8 cellular contexts compared by ENCODE assay signal in the genomic region with DNA sequence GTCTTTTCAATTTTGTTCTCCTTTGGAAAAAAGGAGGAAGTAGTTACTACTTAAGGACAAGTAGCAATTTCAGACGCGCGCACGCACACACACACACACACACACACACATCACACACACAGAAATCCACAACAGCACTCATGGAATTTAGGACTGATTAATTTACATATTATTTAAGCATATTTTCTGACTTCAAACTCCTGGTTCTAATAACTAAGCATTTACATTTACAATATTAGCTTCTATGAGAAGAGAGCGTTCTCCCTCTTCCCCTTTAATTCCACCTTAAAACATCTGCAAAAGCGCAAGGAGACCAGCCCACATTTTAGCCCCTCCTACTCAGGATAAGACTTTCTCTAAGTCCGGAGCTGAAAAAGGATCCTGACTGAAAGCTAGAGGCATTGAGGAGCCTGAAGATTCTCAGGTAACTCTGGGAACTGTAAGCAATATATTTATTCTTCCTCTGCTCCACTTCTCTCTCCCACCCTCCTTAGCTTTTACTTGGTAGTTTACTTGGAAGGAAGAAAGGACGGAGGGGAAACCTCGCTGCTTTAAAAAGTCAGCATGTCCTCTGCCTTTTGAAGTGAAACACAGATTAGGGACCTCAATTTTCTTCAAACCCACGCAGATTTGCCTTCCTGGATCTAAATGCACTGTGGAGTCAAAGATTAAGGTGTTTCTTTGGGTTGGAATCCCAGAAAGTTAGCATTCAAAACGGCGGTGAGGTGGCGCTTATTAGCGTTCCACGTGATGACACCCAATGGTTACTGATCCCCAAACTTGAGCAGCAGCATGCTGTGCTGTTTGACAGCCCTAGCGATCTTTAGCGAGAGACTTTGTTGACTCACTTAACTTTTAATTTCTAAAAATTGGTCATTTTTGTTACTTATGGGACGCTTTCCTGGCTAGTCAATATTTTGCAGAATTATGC. TPM values are rescaled to one million over a fixed set of nuclear protein-coding genes. Genes with fewer than 3 reads are reported as not detected.
A peak's percentile ranks its signal among the peaks of the same experiment; 100 is the strongest.
DNase-seq lines count a peak whose midpoint lies in the region; ATAC-seq and TF ChIP-seq lines count a peak whose summit lies in the region.

TSS of gene PLA2G4A (plus strand) at position 338 of the 931 bp plus-strand sequence. CDS start 25,406 bp downstream, outside the sequence.

- H3K27me3 Mint-ChIP-seq in CD8-positive, alpha-beta memory T cell: peaks cover 0 to 2% of the 10 kb centered on the region in 2 donors

- H3K4me1 ChIP-seq in CD8-positive, alpha-beta memory T cell (ENCODE audit: insufficient read depth, low read length): no peaks in the 10 kb centered on the region
- H3K4me1 ChIP-seq in suprapubic skin: peaks cover 8% of the 10 kb centered on the region

- CTCF ChIA-PET in CD8-positive, alpha-beta memory T cell (lab: Charles Lee): no interaction called here

- no peaks in the 10 kb centered on the region for H3K36me3 ChIP-seq in CD8-positive, alpha-beta memory T cell (ENCODE audit: insufficient read depth, low read length)
- H3K36me3 ChIP-seq in suprapubic skin: no peaks in the 10 kb centered on the region

- intact Hi-C loops in lower leg skin (cut with DNase I; ENCODE audit: low total_unique reads): no loop called here

- H3K4me3 ChIP-seq in CD8-positive, alpha-beta memory T cell (ENCODE audit: low read length): peak within 1 kb of the TSS; percentile 64
- H3K4me3 ChIP-seq in lower leg skin (ENCODE audit: low read depth, poor library complexity, severe bottlenecking) (peak within 1 kb of the TSS; percentile 51), suprapubic skin (peak within 1 kb of the TSS; percentile 69)

- 2 to 4% methylated on average over 18 of the region's 18 CpGs for WGBS in lower leg skin, 2 donors
- WGBS in suprapubic skin: 2% methylated on average over 18 of the region's 18 CpGs

- no peaks in the 10 kb centered on the region for H3K27me3 ChIP-seq in CD8-positive, alpha-beta memory T cell (ENCODE audit: insufficient read depth, low read length, poor library complexity, severe bottlenecking)
- H3K27me3 ChIP-seq in suprapubic skin: no peaks in the 10 kb centered on the region

- peaks cover 4 to 16% (median 10%) of the 10 kb centered on the region in 3 donors for H3K4me1 Mint-ChIP-seq in CD8-positive, alpha-beta memory T cell

- H3K9me3 ChIP-seq in CD8-positive, alpha-beta memory T cell (ENCODE audit: low read length): no peaks in the 10 kb centered on the region
- H3K9me3 ChIP-seq in suprapubic skin: no peaks in the 10 kb centered on the region

- no peak for TF ChIP-seq CTCF in lower leg skin (IDR thresholded peaks at IDR 0.05)
- no peak for TF ChIP-seq CTCF in suprapubic skin (IDR thresholded peaks at IDR 0.05)

- ATAC-seq in GM19395 (IDR thresholded peaks at IDR 0.05; ENCODE audit: unreplicated experiment) (peak; percentile 86), HG03354 (IDR thresholded peaks at IDR 0.05; ENCODE audit: poor library complexity, severe bottlenecking, unreplicated experiment) (peak; percentile 88)

- H3K4me3 Mint-ChIP-seq in CD8-positive, alpha-beta memory T cell: peak within 1 kb of the TSS; percentile 45 to 68 (median 64)

- no peak for TF ChIP-seq EP300 in suprapubic skin (IDR thresholded peaks at IDR 0.05)

- POLR2A ChIA-PET in CD8-positive, alpha-beta memory T cell (lab: Charles Lee): no interaction called here

- no peak within 1 kb of the TSS for H3K27ac ChIP-seq in CD8-positive, alpha-beta memory T cell (ENCODE audit: low read depth, low read length)
- peak within 1 kb of the TSS; percentile 86 for H3K27ac ChIP-seq in suprapubic skin

- H3K36me3 Mint-ChIP-seq in CD8-positive, alpha-beta memory T cell: no peaks in the 10 kb centered on the region

- DNase-seq in CD8-positive, alpha-beta memory T cell: no peak
- DNase-seq in SIG-M5 treated with dmso at 0.1 percent for 504 hours (lab: John Stamatoyannopoulos, UW; ENCODE audit: unreplicated experiment): peak; percentile 95
- peak in 1 of 2 donors; percentile 77 for DNase-seq in dermis microvascular lymphatic vessel endothelial cell (ENCODE audit: low read depth in 2 of 2)
- DNase-seq in lower leg skin (ENCODE audit: low spot score in 2 of 2): peak; percentile 58 to 86
- no peak for DNase-seq in suprapubic skin (ENCODE audit: low spot score in 2 of 2)
- no peak for DNase-seq in cerebellar nuclear complex (lab: John Stamatoyannopoulos, UW)

- H3K27ac Mint-ChIP-seq in CD8-positive, alpha-beta memory T cell: peak within 1 kb of the TSS in 1 of 8 donors; percentile 36

- H3K9me3 Mint-ChIP-seq in CD8-positive, alpha-beta memory T cell: peaks cover 0 to 5% (median 2%) of the 10 kb centered on the region in 5 donors

- TF ChIP-seq POLR2A in lower leg skin (IDR thresholded peaks at IDR 0.05): no peak
- no peak for TF ChIP-seq POLR2A in suprapubic skin (IDR thresholded peaks at IDR 0.05)

RNA-seq across cellular contexts. Expression of gene PLA2G4A, which starts in this region (rescaled TPM):
- total RNA-seq in CD8-positive, alpha-beta memory T cell: 1 to 10 TPM; 1.1 to 1.5 TPM
- polyA plus RNA-seq in CD8-positive, alpha-beta memory T cell: not detected
- total RNA-seq in dermis microvascular lymphatic vessel endothelial cell: 16.2 and 24.5 TPM in 2 replicates
- 10 to 100 TPM in 3 of 4 donors, 1 to 10 TPM in 1; 9.5 to 15.3 (median 11.2) TPM for total RNA-seq in lower leg skin
- total RNA-seq in suprapubic skin: 10 to 100 TPM; 11.0 to 13.8 (median 11.6) TPM

Comparison
In these comparisons a context has a peak if more than half of its experiments do, and no peak if none do; other contexts are left out.
1. DNase-seq: peak in SIG-M5 treated with dmso at 0.1 percent for 504 hours (single experiment) and lower leg skin (2 of 2); none in CD8-positive, alpha-beta memory T cell (0 of 5), suprapubic skin (0 of 2) and cerebellar nuclear complex (0 of 2).
2. Peak in every context shown above with its lines, with median percentiles within 50 percentile points of each other: H3K4me3 ChIP-seq.